In the genomic region with DNA sequence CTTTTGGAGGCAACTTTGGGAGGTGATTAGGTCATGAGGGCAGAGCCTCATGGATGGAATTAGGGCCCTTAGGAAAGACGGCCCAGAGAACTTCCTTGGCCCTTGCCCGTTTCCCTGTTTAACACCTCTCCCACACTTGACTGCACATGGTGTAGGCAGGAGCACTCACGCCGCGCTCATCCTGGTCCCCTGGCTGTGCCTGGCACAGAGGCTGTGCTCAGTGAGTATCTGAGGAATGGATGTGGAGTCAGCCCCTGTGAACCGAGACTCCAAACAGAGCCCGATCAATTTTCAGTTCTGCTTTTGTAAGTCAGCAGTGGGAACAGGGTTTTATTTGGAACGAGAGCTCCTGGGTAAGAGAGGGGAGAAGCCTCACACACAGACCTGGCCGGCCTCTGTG, we compare ENCODE assay signal across 22 cellular contexts.
"Had no signal": no experiment of that assay in that cellular context is flagged by ENCODE, and none has a peak within 500 bp of the region (broad histone marks: within the 10 kb centered on the region; RNA-seq: fewer than 3 reads in every experiment).

No MANE protein-coding gene starts in this region.

- DNase-seq: activated CD4-positive, alpha-beta T cell treated with anti-CD3 and anti-CD28 coated beads, Interleukin-2, amount 10 ng/mL, durations not matched to agents 24 days and 14 days; activated CD4-positive, CD25-positive, alpha-beta regulatory T cell; activated CD8-positive, alpha-beta memory T cell treated with anti-CD3 and anti-CD28 coated beads, Interleukin-2, amount 50 U/mL, for 4 hours; activated CD8-positive, alpha-beta T cell treated with anti-CD3 and anti-CD28 coated beads, Interleukin-2, amount 10 ng/mL, durations not matched to agents 7 days and 5 days; activated gamma-delta T cell treated with Interleukin-2 at 50 U/mL for 16 hours; amniotic stem cell; central memory CD4-positive, alpha-beta T cell; colonic mucosa; islet precursor cell; naive B cell; posterior cingulate gyrus; stimulated activated CD4-positive, alpha-beta T cell treated with anti-CD3 and anti-CD28 coated beads, Interleukin-15, amount 100 ng/mL, for 24 hours; stimulated activated CD4-positive, alpha-beta T cell treated with anti-CD3 and anti-CD28 coated beads, Interleukin-4, amount 100 ng/mL, for 1 hour; stimulated activated naive B cell treated with anti-CD40 and anti-IgM and Interleukin-4, amounts not matched to agents 10 μg/mL and 1 μg/mL and 100 μg/mL, for 72 hours; thyroid gland; uterus had no signal

- H3K27ac ChIP-seq: colonic mucosa, hepatocyte, neutrophil, right atrium auricular region, thyroid gland, uterus had no signal

- H3K27ac Mint-ChIP-seq: activated CD4-positive, alpha-beta T cell treated with anti-CD3 and anti-CD28 coated beads, Interleukin-2, amount 10 ng/mL, durations not matched to agents 24 days and 14 days; activated CD8-positive, alpha-beta T cell treated with anti-CD3 and anti-CD28 coated beads, Interleukin-2, amount 10 ng/mL, durations not matched to agents 7 days and 5 days; activated naive CD8-positive, alpha-beta T cell; stimulated activated naive B cell treated with anti-CD40 and anti-IgM and Interleukin-4, amounts not matched to agents 10 μg/mL and 1 μg/mL and 100 μg/mL, for 72 hours had no signal

- H3K9me3 Mint-ChIP-seq: activated CD4-positive, alpha-beta T cell treated with anti-CD3 and anti-CD28 coated beads, Interleukin-2, amount 10 ng/mL, durations not matched to agents 24 days and 14 days; naive B cell; stimulated activated naive B cell treated with anti-CD40 and anti-IgM and Interleukin-4, amounts not matched to agents 10 μg/mL and 1 μg/mL and 100 μg/mL, for 72 hours had no signal

- H3K9me3 ChIP-seq: colonic mucosa, neutrophil, right atrium auricular region, thyroid gland, uterus had no signal

- H3K4me1 ChIP-seq: colonic mucosa, right atrium auricular region, uterus had no signal

- H3K79me2 ChIP-seq: hepatocyte had no signal

- H3K27me3 ChIP-seq: colonic mucosa, hepatocyte, right atrium auricular region, thyroid gland, uterus had no signal

- H3K36me3 ChIP-seq: colonic mucosa, neutrophil, right atrium auricular region, thyroid gland, uterus had no signal

- H3K4me3 Mint-ChIP-seq: activated CD4-positive, alpha-beta T cell treated with anti-CD3 and anti-CD28 coated beads, Interleukin-2, amount 10 ng/mL, durations not matched to agents 24 days and 14 days; activated CD8-positive, alpha-beta T cell treated with anti-CD3 and anti-CD28 coated beads, Interleukin-2, amount 10 ng/mL, durations not matched to agents 7 days and 5 days; activated naive CD8-positive, alpha-beta T cell; naive B cell; stimulated activated naive B cell treated with anti-CD40 and anti-IgM and Interleukin-4, amounts not matched to agents 10 μg/mL and 1 μg/mL and 100 μg/mL, for 72 hours had no signal

- H3K4me2 ChIP-seq: hepatocyte had no signal

- H2AFZ ChIP-seq: hepatocyte had no signal

- H3K4me3 ChIP-seq: colonic mucosa, hepatocyte, lung, right atrium auricular region, thyroid gland, uterus had no signal

- H3K36me3 Mint-ChIP-seq: activated naive CD8-positive, alpha-beta T cell; naive B cell; stimulated activated naive B cell treated with anti-CD40 and anti-IgM and Interleukin-4, amounts not matched to agents 10 μg/mL and 1 μg/mL and 100 μg/mL, for 72 hours had no signal

- ATAC-seq: activated CD8-positive, alpha-beta T cell treated with anti-CD3 and anti-CD28 coated beads, Interleukin-2, amount 10 ng/mL, durations not matched to agents 7 days and 5 days; esophagus mucosa had no signal
